11 cellular contexts compared by ENCODE assay signal in genomic region chr2:240013343-240013742, GRCh38. TPM values are rescaled to one million over a fixed set of nuclear protein-coding genes. Genes with fewer than 3 reads are reported as not detected.
A peak's percentile ranks its signal among the peaks of the same experiment; 100 is the strongest.
DNase-seq lines count a peak whose midpoint lies in the region; ATAC-seq and TF ChIP-seq lines count a peak whose summit lies in the region.
"Had no signal": no experiment of that assay in that cellular context is flagged by ENCODE, and none has a peak within 500 bp of the region (broad histone marks: within the 10 kb centered on the region; RNA-seq: fewer than 3 reads in every experiment).

No MANE protein-coding gene starts in this region.

- H2BK15ac ChIP-seq in mesenchymal stem cell (ENCODE audit: low read depth, poor library complexity, severe bottlenecking): no peak overlapping the region

- H3K9me3 ChIP-seq in mesenchymal stem cell (ENCODE audit: control insufficient read depth, low read length) (no peaks in the 10 kb centered on the region), upper lobe of left lung (no peaks in the 10 kb centered on the region)

- H3K14ac ChIP-seq in mesenchymal stem cell (ENCODE audit: low read length in 2 of 2): no peak overlapping the region

- H3K27me3 ChIP-seq in mesenchymal stem cell (ENCODE audit: control insufficient read depth in 1 of 2, insufficient read depth in 1 of 2, low read length in 2 of 2) (no peaks in the 10 kb centered on the region), upper lobe of left lung (no peaks in the 10 kb centered on the region)

- H3K4me3 ChIP-seq in LNCaP clone FGC (ENCODE audit: low read depth, low read length): no peak overlapping the region
- no peak overlapping the region for H3K4me3 ChIP-seq in mesenchymal stem cell (ENCODE audit: insufficient read depth in 1 of 2, low read depth in 1 of 2, low read length in 2 of 2)
- no peak overlapping the region for H3K4me3 ChIP-seq in upper lobe of left lung

- H3K18ac ChIP-seq in mesenchymal stem cell (ENCODE audit: low read depth in 1 of 2, low read length in 2 of 2): no peak overlapping the region

- no peak overlapping the region for H2BK5ac ChIP-seq in mesenchymal stem cell (ENCODE audit: low read depth, low read length, poor library complexity, severe bottlenecking)

- 100% methylated on average over 1 of the region's 1 CpG for WGBS in mesenchymal stem cell
- WGBS in upper lobe of left lung, 2 donors: 87 to 97% methylated on average over 1 of the region's 1 CpG

- no peak overlapping the region for H4K8ac ChIP-seq in mesenchymal stem cell (ENCODE audit: low read length)

- no peak for TF ChIP-seq EP300 in upper lobe of left lung (IDR thresholded peaks at IDR 0.05)

- H3K9me3 Mint-ChIP-seq in brain: no peaks in the 10 kb centered on the region
- H3K9me3 Mint-ChIP-seq: natural killer cell treated with Interleukin-12 subunit alpha and Interleukin-12 subunit beta and Interleukin-15 and Interleukin-18, amount 100 ng/mL, for 72 hours had no signal

- H2BK12ac ChIP-seq in mesenchymal stem cell (ENCODE audit: low read length in 2 of 2): no peak overlapping the region

- no peak overlapping the region for H3K4ac ChIP-seq in mesenchymal stem cell (ENCODE audit: low read depth in 1 of 2, low read length in 2 of 2)

- no peaks in the 10 kb centered on the region for H3K4me1 ChIP-seq in mesenchymal stem cell (ENCODE audit: control insufficient read depth, insufficient read depth, low read depth, low read length)
- H3K4me1 ChIP-seq in upper lobe of left lung: no peaks in the 10 kb centered on the region

- no peak overlapping the region for H3K4me2 ChIP-seq in mesenchymal stem cell (ENCODE audit: low read length, poor library complexity, severe bottlenecking)

- H2AK5ac ChIP-seq in mesenchymal stem cell (ENCODE audit: low read length, severe bottlenecking): no peak overlapping the region

- H4K91ac ChIP-seq in mesenchymal stem cell (ENCODE audit: low read length): no peak overlapping the region

- no peak overlapping the region for H3K27ac Mint-ChIP-seq in brain
- H3K27ac Mint-ChIP-seq: activated naive CD8-positive, alpha-beta T cell; natural killer cell treated with Interleukin-12 subunit alpha and Interleukin-12 subunit beta and Interleukin-15 and Interleukin-18, amount 100 ng/mL, for 72 hours had no signal

- H3K36me3 ChIP-seq in mesenchymal stem cell (ENCODE audit: control insufficient read depth in 1 of 2, insufficient read depth in 2 of 2, low read depth in 1 of 2, low read length in 2 of 2): peaks cover 55 to 96% of the 10 kb centered on the region in 2 experiments
- H3K36me3 ChIP-seq in upper lobe of left lung: peaks cover 18 to 100% (median 56%) of the 10 kb centered on the region in 4 donors

- no peak overlapping the region for H2AFZ ChIP-seq in mesenchymal stem cell (ENCODE audit: low read depth, low read length)

- H3K79me1 ChIP-seq in mesenchymal stem cell (replicated peaks; ENCODE audit: low read length, poor library complexity, severe bottlenecking): peaks cover 49% of the 10 kb centered on the region

- no peaks in the 10 kb centered on the region for H3K27me3 Mint-ChIP-seq in brain
- H3K27me3 Mint-ChIP-seq: activated naive CD8-positive, alpha-beta T cell; natural killer cell treated with Interleukin-12 subunit alpha and Interleukin-12 subunit beta and Interleukin-15 and Interleukin-18, amount 100 ng/mL, for 72 hours had no signal

- H3K27ac ChIP-seq in mesenchymal stem cell (ENCODE audit: low read length, poor library complexity, severe bottlenecking): no peak overlapping the region
- no peak overlapping the region for H3K27ac ChIP-seq in upper lobe of left lung

- H2BK120ac ChIP-seq in mesenchymal stem cell (ENCODE audit: low read depth, low read length): no peak overlapping the region

- ATAC-seq in upper lobe of left lung (ENCODE audit: low FRiP score in 2 of 2) (no peak), GM19324 (IDR thresholded peaks at IDR 0.05; ENCODE audit: low FRiP score, unreplicated experiment) (no peak)
- ATAC-seq: natural killer cell treated with Interleukin-12 subunit alpha and Interleukin-12 subunit beta and Interleukin-15 and Interleukin-18, amount 100 ng/mL, for 72 hours had no signal

- H3K4me3 Mint-ChIP-seq in brain: no peak overlapping the region
- H3K4me3 Mint-ChIP-seq: activated naive CD8-positive, alpha-beta T cell; natural killer cell treated with Interleukin-12 subunit alpha and Interleukin-12 subunit beta and Interleukin-15 and Interleukin-18, amount 100 ng/mL, for 72 hours had no signal

- peaks cover 53% of the 10 kb centered on the region for H3K36me3 Mint-ChIP-seq in brain

- TF ChIP-seq CTCF in LNCaP clone FGC (IDR thresholded peaks at IDR 0.05; ENCODE audit: control insufficient read depth, extremely low read depth, insufficient read depth): 0 out of 2 replicates have a peak, but pooled peaks have one; percentile 15
- peak; percentile 30 for TF ChIP-seq CTCF in brain (conservative IDR thresholded peaks at IDR 0.05)
- TF ChIP-seq CTCF in upper lobe of left lung (IDR thresholded peaks at IDR 0.05): no peak

- H3K23ac ChIP-seq in mesenchymal stem cell (ENCODE audit: low read length in 2 of 2): no peak overlapping the region

- no peak for TF ChIP-seq POLR2A in upper lobe of left lung (IDR thresholded peaks at IDR 0.05)

- no peak overlapping the region for H3K9ac ChIP-seq in mesenchymal stem cell (ENCODE audit: low read length)

- DNase-seq in DMS114 treated with DMSO at 0.1 percent for 48 hours (lab: John Stamatoyannopoulos, UW; ENCODE audit: unreplicated experiment) (peak; percentile 26), LNCaP clone FGC (ENCODE audit: low read depth) (no peak), mesenchymal stem cell (peak; percentile 38), upper lobe of left lung (no peak), GF-D8 (lab: John Stamatoyannopoulos, UW) (no peak), mucosa of gallbladder (ENCODE audit: low spot score) (no peak)
- DNase-seq: NCI-H69 had no signal

- no peaks in the 10 kb centered on the region for H3K4me1 Mint-ChIP-seq in brain

RNA-seq across cellular contexts. Expression of gene NDUFA10, which starts 11.8 kb away (rescaled TPM):
- polyA plus RNA-seq in brain (ENCODE audit: insufficient read depth, low read depth, low replicate concordance): 84.3 TPM
- 103 TPM for polyA plus RNA-seq in mesenchymal stem cell (2013, experiment 1 of 2)
- polyA plus RNA-seq in mesenchymal stem cell (2013, experiment 2 of 2): 102 TPM
- total RNA-seq in upper lobe of left lung (100 to 1,000 TPM in 2 of 6 donors, 10 to 100 TPM in 4; 40.2 to 129 (median 83.3) TPM), mucosa of gallbladder (103 TPM)

RNA-seq across cellular contexts. Expression of gene OR6B2, which starts 16.9 kb away (rescaled TPM):
- polyA plus RNA-seq in brain (ENCODE audit: insufficient read depth, low read depth, low replicate concordance): not detected
- not detected for polyA plus RNA-seq in mesenchymal stem cell (2013, experiment 1 of 2)
- polyA plus RNA-seq in mesenchymal stem cell (2013, experiment 2 of 2): not detected
- total RNA-seq in upper lobe of left lung (not detected), mucosa of gallbladder (not detected)
- total RNA-seq: natural killer cell treated with Interleukin-12 subunit alpha and Interleukin-12 subunit beta and Interleukin-15 and Interleukin-18, amount 100 ng/mL, for 72 hours had no signal

RNA-seq across cellular contexts. Expression of gene OR6B3, which starts 40.0 kb away (rescaled TPM):
- polyA plus RNA-seq in brain (ENCODE audit: insufficient read depth, low read depth, low replicate concordance): not detected
- 0.06 TPM for polyA plus RNA-seq in mesenchymal stem cell (2013, experiment 1 of 2)
- polyA plus RNA-seq in mesenchymal stem cell (2013, experiment 2 of 2): not detected
- not detected for total RNA-seq in upper lobe of left lung
- not detected for total RNA-seq in mucosa of gallbladder
- total RNA-seq: natural killer cell treated with Interleukin-12 subunit alpha and Interleukin-12 subunit beta and Interleukin-15 and Interleukin-18, amount 100 ng/mL, for 72 hours had no signal

Comparison
In these comparisons a context has a peak if more than half of its experiments do, and no peak if none do; other contexts are left out.
1. DNase-seq: peak in DMS114 treated with DMSO at 0.1 percent for 48 hours (single experiment) and mesenchymal stem cell (single experiment); none in LNCaP clone FGC (single experiment), upper lobe of left lung (0 of 2), GF-D8 (single experiment) and mucosa of gallbladder (single experiment).
2. CTCF ChIP-seq: peak in LNCaP clone FGC (single experiment) and brain (2 of 2); none in upper lobe of left lung (0 of 6).